In the genomic region with DNA sequence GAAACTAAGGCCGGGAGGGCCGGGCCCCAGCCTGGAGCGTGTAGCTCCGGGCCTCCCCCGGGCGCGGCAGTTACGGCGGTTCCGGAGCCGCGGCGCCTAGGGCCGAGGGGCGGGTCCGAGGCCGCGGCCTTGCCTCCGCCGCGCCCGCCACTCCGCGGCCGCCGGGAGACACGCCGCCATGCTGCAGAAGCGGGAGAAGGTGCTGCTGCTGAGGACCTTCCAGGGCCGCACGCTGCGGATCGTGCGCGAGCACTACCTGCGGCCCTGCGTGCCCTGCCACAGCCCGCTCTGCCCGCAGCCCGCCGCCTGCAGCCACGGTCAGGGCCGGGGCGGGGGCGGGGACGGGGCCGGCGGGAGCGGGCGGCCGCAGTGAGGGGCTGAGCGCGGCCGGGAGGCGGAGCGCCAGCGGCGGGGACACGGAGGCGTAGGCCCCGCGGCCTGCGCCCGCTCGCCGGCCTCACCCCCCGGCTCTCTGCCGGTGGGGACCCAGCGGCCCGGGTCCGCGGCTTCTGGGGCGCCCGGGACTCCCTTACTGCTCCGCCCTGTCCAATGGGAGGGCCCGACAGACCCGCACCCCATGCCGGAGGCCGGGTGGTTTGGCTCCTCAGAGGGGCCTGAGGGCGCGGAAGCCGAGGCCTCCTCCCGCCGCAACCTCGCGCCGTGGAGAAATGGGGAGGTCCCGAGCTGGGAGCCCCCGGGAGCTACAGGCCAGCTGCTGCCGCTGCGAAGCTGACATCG, we compare ENCODE assay signal across 1 cellular context.
TF ChIP-seq lines count a peak whose summit lies in the region.

Gene DIS3L (plus strand): TSS at position 150 of the 738 bp plus-strand sequence. CDS start 29 bp downstream, at position 179.

TF ChIP-seq in SK-N-SH, 30 proteins besides CTCF, POLR2A, EP300 and RAD21 (continued from another document):
- TF ChIP-seq, protein P1, sequence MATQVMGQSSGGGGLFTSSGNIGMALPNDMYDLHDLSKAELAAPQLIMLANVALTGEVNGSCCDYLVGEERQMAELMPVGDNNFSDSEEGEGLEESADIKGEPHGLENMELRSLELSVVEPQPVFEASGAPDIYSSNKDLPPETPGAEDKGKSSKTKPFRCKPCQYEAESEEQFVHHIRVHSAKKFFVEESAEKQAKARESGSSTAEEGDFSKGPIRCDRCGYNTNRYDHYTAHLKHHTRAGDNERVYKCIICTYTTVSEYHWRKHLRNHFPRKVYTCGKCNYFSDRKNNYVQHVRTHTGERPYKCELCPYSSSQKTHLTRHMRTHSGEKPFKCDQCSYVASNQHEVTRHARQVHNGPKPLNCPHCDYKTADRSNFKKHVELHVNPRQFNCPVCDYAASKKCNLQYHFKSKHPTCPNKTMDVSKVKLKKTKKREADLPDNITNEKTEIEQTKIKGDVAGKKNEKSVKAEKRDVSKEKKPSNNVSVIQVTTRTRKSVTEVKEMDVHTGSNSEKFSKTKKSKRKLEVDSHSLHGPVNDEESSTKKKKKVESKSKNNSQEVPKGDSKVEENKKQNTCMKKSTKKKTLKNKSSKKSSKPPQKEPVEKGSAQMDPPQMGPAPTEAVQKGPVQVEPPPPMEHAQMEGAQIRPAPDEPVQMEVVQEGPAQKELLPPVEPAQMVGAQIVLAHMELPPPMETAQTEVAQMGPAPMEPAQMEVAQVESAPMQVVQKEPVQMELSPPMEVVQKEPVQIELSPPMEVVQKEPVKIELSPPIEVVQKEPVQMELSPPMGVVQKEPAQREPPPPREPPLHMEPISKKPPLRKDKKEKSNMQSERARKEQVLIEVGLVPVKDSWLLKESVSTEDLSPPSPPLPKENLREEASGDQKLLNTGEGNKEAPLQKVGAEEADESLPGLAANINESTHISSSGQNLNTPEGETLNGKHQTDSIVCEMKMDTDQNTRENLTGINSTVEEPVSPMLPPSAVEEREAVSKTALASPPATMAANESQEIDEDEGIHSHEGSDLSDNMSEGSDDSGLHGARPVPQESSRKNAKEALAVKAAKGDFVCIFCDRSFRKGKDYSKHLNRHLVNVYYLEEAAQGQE (IDR thresholded peaks at IDR 0.05; ENCODE audit: low read depth, low read length): no peak
- TF ChIP-seq POLR2AphosphoS5 (IDR thresholded peaks at IDR 0.05; ENCODE audit: low read depth, low read length) (peak; percentile 34; the same call in 1 of the 2 replicates), JUND (IDR thresholded peaks at IDR 0.05) (no peak), ELF1 (IDR thresholded peaks at IDR 0.05) (no peak), SIN3A (IDR thresholded peaks at IDR 0.05; ENCODE audit: borderline replicate concordance, low read depth, low read length) (no peak), TEAD4 (IDR thresholded peaks at IDR 0.05; ENCODE audit: borderline replicate concordance, insufficient read depth) (no peak), YY1 (IDR thresholded peaks at IDR 0.05; ENCODE audit: low read depth) (peak; percentile 54; the same call in 1 of the 2 replicates), GATA2 (CRISPR knock-in tag; IDR thresholded peaks at IDR 0.05) (no peak), NRF1 (IDR thresholded peaks at IDR 0.05; ENCODE audit: low read depth, low read length) (no peak), TCF12 (IDR thresholded peaks at IDR 0.05) (no peak), MXI1 (IDR thresholded peaks at IDR 0.05; ENCODE audit: low read depth, low read length) (peak; percentile 66)
- TF ChIP-seq, protein P2, sequence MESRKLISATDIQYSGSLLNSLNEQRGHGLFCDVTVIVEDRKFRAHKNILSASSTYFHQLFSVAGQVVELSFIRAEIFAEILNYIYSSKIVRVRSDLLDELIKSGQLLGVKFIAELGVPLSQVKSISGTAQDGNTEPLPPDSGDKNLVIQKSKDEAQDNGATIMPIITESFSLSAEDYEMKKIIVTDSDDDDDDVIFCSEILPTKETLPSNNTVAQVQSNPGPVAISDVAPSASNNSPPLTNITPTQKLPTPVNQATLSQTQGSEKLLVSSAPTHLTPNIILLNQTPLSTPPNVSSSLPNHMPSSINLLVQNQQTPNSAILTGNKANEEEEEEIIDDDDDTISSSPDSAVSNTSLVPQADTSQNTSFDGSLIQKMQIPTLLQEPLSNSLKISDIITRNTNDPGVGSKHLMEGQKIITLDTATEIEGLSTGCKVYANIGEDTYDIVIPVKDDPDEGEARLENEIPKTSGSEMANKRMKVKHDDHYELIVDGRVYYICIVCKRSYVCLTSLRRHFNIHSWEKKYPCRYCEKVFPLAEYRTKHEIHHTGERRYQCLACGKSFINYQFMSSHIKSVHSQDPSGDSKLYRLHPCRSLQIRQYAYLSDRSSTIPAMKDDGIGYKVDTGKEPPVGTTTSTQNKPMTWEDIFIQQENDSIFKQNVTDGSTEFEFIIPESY (IDR thresholded peaks at IDR 0.05; ENCODE audit: borderline replicate concordance, low read depth): no peak
- TF ChIP-seq, protein P3, sequence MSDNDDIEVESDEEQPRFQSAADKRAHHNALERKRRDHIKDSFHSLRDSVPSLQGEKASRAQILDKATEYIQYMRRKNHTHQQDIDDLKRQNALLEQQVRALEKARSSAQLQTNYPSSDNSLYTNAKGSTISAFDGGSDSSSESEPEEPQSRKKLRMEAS (IDR thresholded peaks at IDR 0.05; ENCODE audit: low read depth): peak; percentile 54
- TF ChIP-seq, protein P4, sequence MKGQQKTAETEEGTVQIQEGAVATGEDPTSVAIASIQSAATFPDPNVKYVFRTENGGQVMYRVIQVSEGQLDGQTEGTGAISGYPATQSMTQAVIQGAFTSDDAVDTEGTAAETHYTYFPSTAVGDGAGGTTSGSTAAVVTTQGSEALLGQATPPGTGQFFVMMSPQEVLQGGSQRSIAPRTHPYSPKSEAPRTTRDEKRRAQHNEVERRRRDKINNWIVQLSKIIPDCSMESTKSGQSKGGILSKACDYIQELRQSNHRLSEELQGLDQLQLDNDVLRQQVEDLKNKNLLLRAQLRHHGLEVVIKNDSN (IDR thresholded peaks at IDR 0.05; ENCODE audit: borderline replicate concordance, low read depth): no peak
- TF ChIP-seq, protein P5, sequence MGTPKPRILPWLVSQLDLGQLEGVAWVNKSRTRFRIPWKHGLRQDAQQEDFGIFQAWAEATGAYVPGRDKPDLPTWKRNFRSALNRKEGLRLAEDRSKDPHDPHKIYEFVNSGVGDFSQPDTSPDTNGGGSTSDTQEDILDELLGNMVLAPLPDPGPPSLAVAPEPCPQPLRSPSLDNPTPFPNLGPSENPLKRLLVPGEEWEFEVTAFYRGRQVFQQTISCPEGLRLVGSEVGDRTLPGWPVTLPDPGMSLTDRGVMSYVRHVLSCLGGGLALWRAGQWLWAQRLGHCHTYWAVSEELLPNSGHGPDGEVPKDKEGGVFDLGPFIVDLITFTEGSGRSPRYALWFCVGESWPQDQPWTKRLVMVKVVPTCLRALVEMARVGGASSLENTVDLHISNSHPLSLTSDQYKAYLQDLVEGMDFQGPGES (IDR thresholded peaks at IDR 0.05; ENCODE audit: low read depth, low read length): no peak
